ENCODE assay signal across 10 cellular contexts in the genomic region with DNA sequence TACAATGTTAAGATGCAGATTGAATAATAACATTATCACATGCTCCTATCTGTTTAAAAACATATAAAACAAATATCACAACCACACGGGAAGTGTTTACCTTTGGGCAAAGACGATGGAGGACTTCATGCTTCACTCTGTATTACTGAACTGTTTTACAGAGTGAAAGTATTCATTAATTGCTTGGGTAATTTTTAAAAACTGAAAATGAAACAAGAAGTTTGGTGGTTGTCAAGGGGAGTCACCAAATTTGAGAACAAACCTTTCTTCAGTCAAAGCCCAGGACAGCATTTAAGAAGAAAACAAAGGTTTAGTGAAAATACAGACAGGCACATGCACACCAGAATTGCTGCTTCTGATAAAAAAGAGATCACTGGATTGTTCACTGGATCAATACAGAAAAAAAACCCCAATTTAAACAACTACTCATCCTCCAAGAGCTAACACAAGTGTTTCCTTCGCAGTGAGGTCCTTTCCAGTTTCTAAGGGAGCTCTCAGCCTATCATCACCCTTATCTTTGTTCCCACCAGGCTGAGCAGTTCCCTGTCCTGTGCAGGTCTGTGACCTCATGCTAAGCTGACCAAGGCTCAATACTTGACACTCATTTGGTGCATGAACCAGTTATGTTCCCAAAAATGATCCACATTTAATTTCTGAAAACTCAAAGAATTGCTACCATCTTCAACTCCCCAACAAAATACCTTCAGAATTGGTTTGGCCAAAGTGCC. TPM values are rescaled to one million over a fixed set of nuclear protein-coding genes. Genes with fewer than 3 reads are reported as not detected.
DNase-seq lines count a peak whose midpoint lies in the region; ATAC-seq and TF ChIP-seq lines count a peak whose summit lies in the region.
"Had no signal": no experiment of that assay in that cellular context is flagged by ENCODE, and none has a peak within 500 bp of the region (broad histone marks: within the 10 kb centered on the region; RNA-seq: fewer than 3 reads in every experiment).

No MANE protein-coding gene starts in this region.

- TF ChIP-seq EP300 in suprapubic skin (IDR thresholded peaks at IDR 0.05) = no peak

- POLR2A ChIA-PET in activated CD4-positive, alpha-beta T cell treated with anti-CD3 and anti-CD28 coated beads for 36 hours (lab: Charles Lee) = interaction anchor here (0.6 kb wide), 1 partner anchor 49 kb away, joined by 3 read pairs; no protein-coding TSS in a partner anchor

- H3K27ac ChIP-seq in suprapubic skin = no peak overlapping the region
- H3K27ac ChIP-seq: SJSA1 had no signal

- peaks cover 11% of the 10 kb centered on the region for H3K36me3 ChIP-seq in suprapubic skin

- TF ChIP-seq CTCF in natural killer cell (IDR thresholded peaks at IDR 0.05) = no peak
- TF ChIP-seq CTCF in type B pancreatic cell (conservative IDR thresholded peaks at IDR 0.05) = no peak
- TF ChIP-seq CTCF in suprapubic skin (IDR thresholded peaks at IDR 0.05) = no peak

- CTCF ChIA-PET in activated CD4-positive, alpha-beta T cell treated with anti-CD3 and anti-CD28 coated beads for 36 hours (lab: Charles Lee) = no interaction called here

- no peak for DNase-seq in activated CD4-positive, alpha-beta T cell treated with anti-CD3 and anti-CD28 coated beads, Interleukin-2, amount 10 ng/mL, durations not matched to agents 24 days and 14 days
- DNase-seq in activated CD4-positive, alpha-beta T cell treated with anti-CD3 and anti-CD28 coated beads for 36 hours = no peak
- DNase-seq in natural killer cell (no peak), type B pancreatic cell (ENCODE audit: extremely low spot score, unreplicated experiment) (no peak), suprapubic skin (ENCODE audit: low spot score in 2 of 2) (no peak), posterior cingulate gyrus (no peak)
- DNase-seq: activated T-cell treated with anti-CD3 and anti-CD28 coated beads, Interleukin-2, amount 50 U/mL, for 48 hours had no signal

- 94% methylated on average over 3 of the region's 3 CpGs for WGBS in suprapubic skin

- no peak for TF ChIP-seq POLR2A in suprapubic skin (IDR thresholded peaks at IDR 0.05)

- peak overlapping the region; percentile 5 for H3K4me3 Mint-ChIP-seq in activated CD4-positive, alpha-beta T cell treated with anti-CD3 and anti-CD28 coated beads, Interleukin-2, amount 10 ng/mL, durations not matched to agents 24 days and 14 days
- no peak overlapping the region for H3K4me3 Mint-ChIP-seq in activated CD4-positive, alpha-beta T cell treated with anti-CD3 and anti-CD28 coated beads for 36 hours
- H3K4me3 Mint-ChIP-seq in natural killer cell (peak overlapping the region; percentile 56), type B pancreatic cell (no peak overlapping the region)

- no peak overlapping the region for H3K4me3 ChIP-seq in suprapubic skin
- H3K4me3 ChIP-seq: SJSA1 had no signal

- H3K9me3 Mint-ChIP-seq in activated CD4-positive, alpha-beta T cell treated with anti-CD3 and anti-CD28 coated beads, Interleukin-2, amount 10 ng/mL, durations not matched to agents 24 days and 14 days = no peaks in the 10 kb centered on the region
- no peaks in the 10 kb centered on the region for H3K9me3 Mint-ChIP-seq in activated CD4-positive, alpha-beta T cell treated with anti-CD3 and anti-CD28 coated beads for 36 hours (ENCODE audit: low read depth)
- H3K9me3 Mint-ChIP-seq in natural killer cell = no peaks in the 10 kb centered on the region
- no peaks in the 10 kb centered on the region for H3K9me3 Mint-ChIP-seq in type B pancreatic cell

- intact Hi-C loops in activated CD4-positive, alpha-beta T cell treated with anti-CD3 and anti-CD28 coated beads, Interleukin-2, amount 10 ng/mL, durations not matched to agents 24 days and 14 days (cut with micrococcal nuclease) = no loop called here
- intact Hi-C loops in activated CD4-positive, alpha-beta T cell treated with anti-CD3 and anti-CD28 coated beads for 36 hours (cut with DNase I, micrococcal nuclease) = no loop called here
- intact Hi-C loops in natural killer cell (cut with micrococcal nuclease) (no loop called here), posterior cingulate gyrus (cut with DNase I) (loop anchor here (10.0 kb wide), 1 partner anchor 49 kb away; no protein-coding TSS in a partner anchor)

- H3K27me3 ChIP-seq in suprapubic skin = no peaks in the 10 kb centered on the region
- H3K27me3 ChIP-seq: SJSA1 had no signal

- H3K4me1 Mint-ChIP-seq in activated CD4-positive, alpha-beta T cell treated with anti-CD3 and anti-CD28 coated beads, Interleukin-2, amount 10 ng/mL, durations not matched to agents 24 days and 14 days = peaks cover 52% of the 10 kb centered on the region
- H3K4me1 Mint-ChIP-seq in activated CD4-positive, alpha-beta T cell treated with anti-CD3 and anti-CD28 coated beads for 36 hours = peaks cover 24% of the 10 kb centered on the region
- peaks cover 37 to 42% of the 10 kb centered on the region in 2 donors for H3K4me1 Mint-ChIP-seq in natural killer cell
- no peaks in the 10 kb centered on the region for H3K4me1 Mint-ChIP-seq in type B pancreatic cell (ENCODE audit: unreplicated experiment)

- peaks cover 4% of the 10 kb centered on the region for H3K4me1 ChIP-seq in suprapubic skin

- no peaks in the 10 kb centered on the region for H3K9me3 ChIP-seq in suprapubic skin
- H3K9me3 ChIP-seq: SJSA1 had no signal

- H3K27ac Mint-ChIP-seq in activated CD4-positive, alpha-beta T cell treated with anti-CD3 and anti-CD28 coated beads, Interleukin-2, amount 10 ng/mL, durations not matched to agents 24 days and 14 days = peak overlapping the region; percentile 77
- H3K27ac Mint-ChIP-seq in activated CD4-positive, alpha-beta T cell treated with anti-CD3 and anti-CD28 coated beads for 36 hours = no peak overlapping the region
- peak overlapping the region; percentile 79 to 86 for H3K27ac Mint-ChIP-seq in natural killer cell
- no peak overlapping the region for H3K27ac Mint-ChIP-seq in type B pancreatic cell

- peaks cover 64% of the 10 kb centered on the region for H3K36me3 Mint-ChIP-seq in activated CD4-positive, alpha-beta T cell treated with anti-CD3 and anti-CD28 coated beads, Interleukin-2, amount 10 ng/mL, durations not matched to agents 24 days and 14 days (ENCODE audit: low read depth)
- peaks cover 15% of the 10 kb centered on the region for H3K36me3 Mint-ChIP-seq in activated CD4-positive, alpha-beta T cell treated with anti-CD3 and anti-CD28 coated beads for 36 hours (ENCODE audit: low read depth)
- H3K36me3 Mint-ChIP-seq in natural killer cell (peaks cover 16% of the 10 kb centered on the region), type B pancreatic cell (peaks cover 3% of the 10 kb centered on the region)

- no peaks in the 10 kb centered on the region for H3K27me3 Mint-ChIP-seq in activated CD4-positive, alpha-beta T cell treated with anti-CD3 and anti-CD28 coated beads, Interleukin-2, amount 10 ng/mL, durations not matched to agents 24 days and 14 days
- no peaks in the 10 kb centered on the region for H3K27me3 Mint-ChIP-seq in activated CD4-positive, alpha-beta T cell treated with anti-CD3 and anti-CD28 coated beads for 36 hours
- H3K27me3 Mint-ChIP-seq in natural killer cell (ENCODE audit: low read depth in 2 of 2) = no peaks in the 10 kb centered on the region
- no peaks in the 10 kb centered on the region for H3K27me3 Mint-ChIP-seq in type B pancreatic cell

- no peak for ATAC-seq in activated CD4-positive, alpha-beta T cell treated with anti-CD3 and anti-CD28 coated beads for 36 hours
- ATAC-seq in GM21723 (IDR thresholded peaks at IDR 0.05; ENCODE audit: unreplicated experiment) (peak; percentile 96), HG03442 (IDR thresholded peaks at IDR 0.05; ENCODE audit: unreplicated experiment) (peak; percentile 85), natural killer cell (peak; percentile 50 to 61 (median 57))

RNA-seq across cellular contexts. Expression of gene PARP12, which starts 8.8 kb away (rescaled TPM):
- total RNA-seq in activated CD4-positive, alpha-beta T cell treated with anti-CD3 and anti-CD28 coated beads, Interleukin-2, amount 10 ng/mL, durations not matched to agents 24 days and 14 days = 53.3 and 55.9 TPM in 2 replicates
- 10 to 100 TPM; 25.7 to 28.7 TPM for total RNA-seq in activated CD4-positive, alpha-beta T cell treated with anti-CD3 and anti-CD28 coated beads for 36 hours
- total RNA-seq in natural killer cell = 100 to 1,000 TPM; 116 to 151 (median 130) TPM
- total RNA-seq in type B pancreatic cell (ENCODE audit: low replicate concordance) = 11.9 and 20.5 TPM in 2 replicates
- total RNA-seq in suprapubic skin = 10 to 100 TPM; 22.7 to 81.0 (median 27.0) TPM

Comparison
In these comparisons a context has a peak if more than half of its experiments do, and no peak if none do; other contexts are left out.
1. H3K27ac Mint-ChIP-seq: peak in activated CD4-positive, alpha-beta T cell treated with anti-CD3 and anti-CD28 coated beads, Interleukin-2, amount 10 ng/mL, durations not matched to agents 24 days and 14 days (single experiment) and natural killer cell (2 of 2); none in activated CD4-positive, alpha-beta T cell treated with anti-CD3 and anti-CD28 coated beads for 36 hours (single experiment) and type B pancreatic cell (single experiment).
2. H3K4me3 Mint-ChIP-seq: peak in activated CD4-positive, alpha-beta T cell treated with anti-CD3 and anti-CD28 coated beads, Interleukin-2, amount 10 ng/mL, durations not matched to agents 24 days and 14 days (single experiment) and natural killer cell (single experiment); none in activated CD4-positive, alpha-beta T cell treated with anti-CD3 and anti-CD28 coated beads for 36 hours (single experiment) and type B pancreatic cell (single experiment).